ENCODE assay signal across 1 cellular context in genomic region chr12:53320352-53321195, GRCh38.
A peak's percentile ranks its signal among the peaks of the same experiment; 100 is the strongest.
TF ChIP-seq lines count a peak whose summit lies in the region.

No MANE protein-coding gene starts in this region.

TF ChIP-seq in GM12878, 131 proteins besides CTCF, POLR2A, EP300 and RAD21:
- TF ChIP-seq PKNOX1 (IDR thresholded peaks at IDR 0.05) (no peak), YBX1 (IDR thresholded peaks at IDR 0.05) (peak; percentile 70; the same call in 1 of the 2 replicates), MLLT1 (IDR thresholded peaks at IDR 0.05) (peak; percentile 70; the same call in 1 of the 2 replicates), BCLAF1 (IDR thresholded peaks at IDR 0.05) (no peak), HDAC6 (IDR thresholded peaks at IDR 0.05; ENCODE audit: unreplicated experiment) (no peak), E2F8 (IDR thresholded peaks at IDR 0.05; ENCODE audit: low read depth, partially characterized antibody) (no peak), RB1 (IDR thresholded peaks at IDR 0.05; ENCODE audit: borderline replicate concordance) (no peak), SREBF2 (IDR thresholded peaks at IDR 0.05; ENCODE audit: low read length) (no peak)
